Comparison of ENCODE assay signal across 18 cellular contexts in the genomic region with DNA sequence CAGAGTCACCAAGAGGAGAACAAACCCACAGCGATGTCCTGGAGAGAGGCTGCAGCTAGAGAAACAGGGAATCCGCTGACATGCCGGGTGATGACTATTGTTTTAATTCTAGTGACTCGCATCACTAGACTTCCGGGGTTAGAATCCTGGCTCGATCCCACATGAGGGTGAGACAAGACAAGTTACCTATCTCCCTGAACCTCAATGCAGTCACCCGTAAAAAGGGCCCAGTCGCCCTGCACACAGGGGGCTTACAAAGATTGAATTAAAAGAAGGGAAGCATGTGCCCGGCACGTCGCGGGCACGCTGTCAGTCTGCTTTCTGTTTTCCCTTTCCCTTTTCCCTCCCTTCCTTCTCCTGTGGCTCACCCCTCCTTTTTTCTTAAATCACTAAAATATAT.
A peak's percentile ranks its signal among the peaks of the same experiment; 100 is the strongest.
DNase-seq lines count a peak whose midpoint lies in the region; ATAC-seq and TF ChIP-seq lines count a peak whose summit lies in the region.
"Had no signal": no experiment of that assay in that cellular context is flagged by ENCODE, and none has a peak within 500 bp of the region (broad histone marks: within the 10 kb centered on the region; RNA-seq: fewer than 3 reads in every experiment).

No MANE protein-coding gene starts in this region.

- peak overlapping the region; percentile 55 to 90 (median 79) for H3K27ac ChIP-seq in stomach
- H3K27ac ChIP-seq: BLaER1 had no signal

- 41 to 56% (median 47%) methylated on average over 12 to 13 of the region's 13 CpGs for WGBS in stomach, 5 donors

- no peak for TF ChIP-seq POLR2A in stomach (IDR thresholded peaks at IDR 0.05)

- no peaks in the 10 kb centered on the region for H3K9me3 ChIP-seq in stomach
- H3K9me3 ChIP-seq: BLaER1, uterus had no signal

- H3K4me3 ChIP-seq in fibroblast of the aortic adventitia (ENCODE audit: low read depth, low read length) (no peak overlapping the region), stomach (peak overlapping the region in 1 of 4 donors; percentile 7)
- H3K4me3 ChIP-seq: BLaER1, uterus had no signal

- DNase-seq in EL (peak; percentile 40), M059J (ENCODE audit: low read depth) (peak; percentile 45), fibroblast of the aortic adventitia (ENCODE audit: low read depth) (peak; percentile 22), stomach (no peak), dedifferentiated amniotic fluid mesenchymal stem cell (ENCODE audit: extremely low spot score) (no peak)
- DNase-seq: activated CD4-positive, alpha-beta T cell treated with anti-CD3 and anti-CD28 coated beads, Interleukin-2, amount 10 ng/mL, durations not matched to agents 24 days and 14 days; activated gamma-delta T cell; aorta; MV-4-11; NCI-H2029; NCI-H510A; right cardiac atrium; RPMI8226; SW 1271 had no signal

- H3K27me3 ChIP-seq in stomach = peaks cover 0 to 69% (median 27%) of the 10 kb centered on the region in 3 donors
- H3K27me3 ChIP-seq: uterus had no signal

- intact Hi-C loops in stomach (cut with DNase I; ENCODE audit: low total_unique reads) = no loop called here

- peaks cover 8 to 42% (median 10%) of the 10 kb centered on the region in 4 donors for H3K4me1 ChIP-seq in stomach
- H3K4me1 ChIP-seq: uterus had no signal

- TF ChIP-seq CTCF in fibroblast of the aortic adventitia (IDR thresholded peaks at IDR 0.05; ENCODE audit: insufficient read depth, low read length) = no peak
- TF ChIP-seq CTCF in stomach (IDR thresholded peaks at IDR 0.05) = no peak

- TF ChIP-seq EP300 in stomach (IDR thresholded peaks at IDR 0.05) = no peak

- H3K36me3 ChIP-seq in stomach = no peaks in the 10 kb centered on the region
- H3K36me3 ChIP-seq: BLaER1, uterus had no signal

- no peak for ATAC-seq in GM19397 (IDR thresholded peaks at IDR 0.05; ENCODE audit: unreplicated experiment)
- ATAC-seq in HG03135 (IDR thresholded peaks at IDR 0.05; ENCODE audit: unreplicated experiment) = no peak
- ATAC-seq: right cardiac atrium had no signal

Comparison
In these comparisons a context has a peak if more than half of its experiments do, and no peak if none do; other contexts are left out.
1. DNase-seq: peak in EL (single experiment), M059J (single experiment) and fibroblast of the aortic adventitia (single experiment); none in stomach (single experiment) and dedifferentiated amniotic fluid mesenchymal stem cell (single experiment).